ENCODE assay signal across 11 cellular contexts in the genomic region with DNA sequence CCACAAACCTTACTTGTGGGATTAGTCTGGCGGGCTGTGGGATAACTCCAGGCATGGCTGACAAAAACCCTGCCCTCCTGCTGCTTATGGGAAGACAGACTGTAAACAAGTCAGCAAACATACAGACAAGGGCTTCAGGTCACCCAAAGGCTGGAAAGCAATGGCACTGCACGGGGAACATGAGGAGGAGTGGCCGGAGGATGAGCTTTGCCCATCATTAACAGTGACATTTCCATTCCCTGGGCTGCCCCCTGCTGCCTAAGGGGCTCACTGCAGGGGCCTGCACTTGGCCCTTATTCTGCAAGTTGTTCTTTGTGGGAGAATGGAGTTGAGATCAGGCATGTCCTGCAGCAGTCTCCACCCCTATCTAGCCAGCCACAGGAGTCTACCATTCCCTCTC.
DNase-seq lines count a peak whose midpoint lies in the region; ATAC-seq, FAIRE-seq and TF ChIP-seq lines count a peak whose summit lies in the region.
"Had no signal": no experiment of that assay in that cellular context is flagged by ENCODE, and none has a peak within 500 bp of the region (broad histone marks: within the 10 kb centered on the region; RNA-seq: fewer than 3 reads in every experiment).

No MANE protein-coding gene starts in this region.

- DNase-seq in A549 (ENCODE audit: low read depth in 1 of 2, low spot score in 1 of 2) (peak in 1 of 2 experiments; percentile 31), RWPE2 (ENCODE audit: low spot score) (no peak), kidney (no peak), inferior parietal cortex (ENCODE audit: extremely low spot score) (no peak)
- no peak for DNase-seq in activated effector memory CD4-positive, alpha-beta T cell treated with Interleukin-2 at 50 U/mL for 16 hours
- DNase-seq: activated CD4-positive, alpha-beta T cell treated with anti-CD3 and anti-CD28 coated beads, Interleukin-2, amount 10 ng/mL, durations not matched to agents 24 days and 14 days; NCI-H510A treated with DMSO at 0.1 percent for 48 hours had no signal

- ATAC-seq in A549, result peak in 1 of 2 experiments; percentile 78; a peak in 3 of 6 replicates
- no peak for ATAC-seq in RWPE2 (ENCODE audit: low read depth)
- ATAC-seq in GM18519 (IDR thresholded peaks at IDR 0.05; ENCODE audit: low FRiP score, unreplicated experiment), result no peak
- no peak for ATAC-seq in HG03045 (IDR thresholded peaks at IDR 0.05; ENCODE audit: unreplicated experiment)

- H3K36me3 ChIP-seq in RWPE2 (ENCODE audit: low read depth) (no peaks in the 10 kb centered on the region), kidney (ENCODE audit: control insufficient read depth in 1 of 2, insufficient read depth in 2 of 2, low read length in 2 of 2) (no peaks in the 10 kb centered on the region)
- H3K36me3 ChIP-seq: ascending aorta had no signal

- no peak overlapping the region for H3K4me3 ChIP-seq in A549
- no peak overlapping the region for H3K4me3 ChIP-seq in GM12875 (ENCODE audit: low read depth, low read length)
- H3K4me3 ChIP-seq in RWPE2 (ENCODE audit: severe bottlenecking), result no peak overlapping the region
- no peak overlapping the region for H3K4me3 ChIP-seq in kidney (ENCODE audit: low read length in 2 of 2)
- H3K4me3 ChIP-seq: ascending aorta had no signal

- FAIRE-seq in A549 (lab: Jason Lieb, UNC) (no peak), kidney (lab: Jason Lieb, UNC) (no peak)

- TF ChIP-seq CTCF in A549 (IDR thresholded peaks at IDR 0.05), result 0 out of 3 replicates have a peak, but pooled peaks have one; percentile 9
- 0 out of 2 replicates have a peak, but pooled peaks have one; percentile 26 for TF ChIP-seq CTCF in GM12875 (IDR thresholded peaks at IDR 0.05; ENCODE audit: borderline replicate concordance, insufficient read depth, low read depth, low read length)
- TF ChIP-seq CTCF in RWPE2 (IDR thresholded peaks at IDR 0.05; ENCODE audit: poor library complexity, severe bottlenecking), result peak; percentile 21
- peak; percentile 40 for TF ChIP-seq CTCF in kidney (IDR thresholded peaks at IDR 0.05; ENCODE audit: borderline replicate concordance, extremely low read depth, insufficient read depth)

- H3K27ac ChIP-seq in A549 (no peak overlapping the region), RWPE2 (ENCODE audit: poor library complexity, severe bottlenecking) (no peak overlapping the region), kidney (ENCODE audit: low read depth in 2 of 2, low read length in 2 of 2) (no peak overlapping the region)
- H3K27ac ChIP-seq: ascending aorta had no signal

- H3K4me1 ChIP-seq in A549, result no peaks in the 10 kb centered on the region
- H3K4me1 ChIP-seq in RWPE2 (ENCODE audit: insufficient read depth, poor library complexity, severe bottlenecking), result no peaks in the 10 kb centered on the region
- peaks cover 0 to 10% of the 10 kb centered on the region in 2 donors for H3K4me1 ChIP-seq in kidney (ENCODE audit: control insufficient read depth in 1 of 2, insufficient read depth in 1 of 2, low read depth in 1 of 2, low read length in 2 of 2)
- H3K4me1 ChIP-seq: ascending aorta had no signal

- intact Hi-C loops in kidney (cut with DNase I), result no loop called here

- no peak for TF ChIP-seq POLR2A in A549 (IDR thresholded peaks at IDR 0.05; ENCODE audit: low read length)

- H3K9me3 ChIP-seq in A549, result peaks cover 19% of the 10 kb centered on the region; the same call in 2 of the 3 replicates
- H3K9me3 ChIP-seq in RWPE2 (ENCODE audit: severe bottlenecking), result no peaks in the 10 kb centered on the region
- H3K9me3 ChIP-seq in kidney (ENCODE audit: control insufficient read depth in 1 of 2, low read length in 2 of 2), result no peaks in the 10 kb centered on the region
- H3K9me3 ChIP-seq: ascending aorta had no signal

- CTCF ChIA-PET in A549 (lab: Yijun Ruan, JAX), result interaction anchor here (0.5 to 0.7 kb wide), 3 partner anchors 149 to 407 kb away, joined by 3 to 4 read pairs (median 3); no protein-coding TSS in a partner anchor

- peak in 1 of 2 experiments; percentile 40; a peak in 2 of 5 replicates for TF ChIP-seq RAD21 in A549 (conservative IDR thresholded peaks at IDR 0.05 in 1 of 2, IDR thresholded peaks at IDR 0.05 in 1 of 2)

- no peak overlapping the region for H3K4me2 ChIP-seq in A549

- WGBS in A549 (ENCODE audit: missing lambda C conversion rate), result 13% methylated on average over 3 of the region's 3 CpGs

- TF ChIP-seq EP300 in A549 (IDR thresholded peaks at IDR 0.05), result no peak

- no peaks in the 10 kb centered on the region for H3K27me3 ChIP-seq in RWPE2 (ENCODE audit: insufficient read depth, poor library complexity, severe bottlenecking)
- H3K27me3 ChIP-seq: ascending aorta had no signal

- POLR2A ChIA-PET in A549 (lab: Yijun Ruan, JAX), result no interaction called here

- H3K9ac ChIP-seq in kidney (ENCODE audit: low read length in 2 of 2), result no peak overlapping the region

TF ChIP-seq in A549, 52 proteins besides CTCF, POLR2A, EP300 and RAD21:
- TF ChIP-seq, protein P1, sequence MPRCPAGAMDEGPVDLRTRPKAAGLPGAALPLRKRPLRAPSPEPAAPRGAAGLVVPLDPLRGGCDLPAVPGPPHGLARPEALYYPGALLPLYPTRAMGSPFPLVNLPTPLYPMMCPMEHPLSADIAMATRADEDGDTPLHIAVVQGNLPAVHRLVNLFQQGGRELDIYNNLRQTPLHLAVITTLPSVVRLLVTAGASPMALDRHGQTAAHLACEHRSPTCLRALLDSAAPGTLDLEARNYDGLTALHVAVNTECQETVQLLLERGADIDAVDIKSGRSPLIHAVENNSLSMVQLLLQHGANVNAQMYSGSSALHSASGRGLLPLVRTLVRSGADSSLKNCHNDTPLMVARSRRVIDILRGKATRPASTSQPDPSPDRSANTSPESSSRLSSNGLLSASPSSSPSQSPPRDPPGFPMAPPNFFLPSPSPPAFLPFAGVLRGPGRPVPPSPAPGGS (IDR thresholded peaks at IDR 0.05), result no peak
- TF ChIP-seq HEYL (CRISPR knock-in tag; IDR thresholded peaks at IDR 0.05), result no peak
- TF ChIP-seq ZNF302 (CRISPR knock-in tag; IDR thresholded peaks at IDR 0.05), result no peak
- TF ChIP-seq, protein P2, sequence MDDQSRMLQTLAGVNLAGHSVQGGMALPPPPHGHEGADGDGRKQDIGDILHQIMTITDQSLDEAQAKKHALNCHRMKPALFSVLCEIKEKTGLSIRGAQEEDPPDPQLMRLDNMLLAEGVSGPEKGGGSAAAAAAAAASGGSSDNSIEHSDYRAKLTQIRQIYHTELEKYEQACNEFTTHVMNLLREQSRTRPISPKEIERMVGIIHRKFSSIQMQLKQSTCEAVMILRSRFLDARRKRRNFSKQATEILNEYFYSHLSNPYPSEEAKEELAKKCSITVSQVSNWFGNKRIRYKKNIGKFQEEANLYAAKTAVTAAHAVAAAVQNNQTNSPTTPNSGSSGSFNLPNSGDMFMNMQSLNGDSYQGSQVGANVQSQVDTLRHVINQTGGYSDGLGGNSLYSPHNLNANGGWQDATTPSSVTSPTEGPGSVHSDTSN (IDR thresholded peaks at IDR 0.05), result no peak
- no peak for TF ChIP-seq EHF (CRISPR knock-in tag; IDR thresholded peaks at IDR 0.05)
